Comparison of ENCODE assay signal across 8 cellular contexts in the genomic region with DNA sequence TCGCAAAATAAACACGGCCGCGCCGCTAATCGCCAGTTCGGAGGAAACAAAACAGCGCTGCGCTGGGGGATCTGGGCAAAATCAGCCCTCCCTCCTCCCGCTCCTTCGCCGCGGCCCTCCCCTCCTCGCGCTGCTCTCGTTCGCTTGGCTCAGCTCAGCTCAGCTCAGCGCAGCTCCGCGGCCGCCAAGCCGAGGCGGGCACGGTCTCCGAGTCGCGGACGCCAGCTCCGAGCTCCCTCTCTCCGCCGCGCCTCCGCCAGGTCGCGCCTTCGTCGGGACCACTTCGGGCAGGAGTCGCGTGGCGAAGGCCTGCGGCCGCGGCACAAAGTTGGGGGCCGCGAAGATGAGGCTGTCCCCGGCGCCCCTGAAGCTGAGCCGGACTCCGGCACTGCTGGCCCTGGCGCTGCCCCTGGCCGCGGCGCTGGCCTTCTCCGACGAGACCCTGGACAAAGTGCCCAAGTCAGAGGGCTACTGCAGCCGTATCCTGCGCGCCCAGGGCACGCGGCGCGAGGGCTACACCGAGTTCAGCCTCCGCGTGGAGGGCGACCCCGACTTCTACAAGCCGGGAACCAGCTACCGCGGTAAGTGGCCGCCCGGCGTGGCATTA. TPM values are rescaled to one million over a fixed set of nuclear protein-coding genes. Genes with fewer than 3 reads are reported as not detected.
DNase-seq lines count a peak whose midpoint lies in the region; ATAC-seq, FAIRE-seq and TF ChIP-seq lines count a peak whose summit lies in the region.

Gene SPON1, plus strand, starts transcription at position 162 of the 607 bp plus-strand sequence. Its CDS starts 182 bp downstream, at position 344.

- H3K27me3 ChIP-seq in ectodermal cell (ENCODE audit: control insufficient read depth, insufficient read depth, low read length, poor library complexity, severe bottlenecking) (peaks cover 64% of the 10 kb centered on the region), BE2C (peaks cover 32% of the 10 kb centered on the region)

- 0% methylated on average over 74 of the region's 74 CpGs for WGBS in ectodermal cell, 2 experiments

- ATAC-seq in stimulated activated naive CD8-positive, alpha-beta T cell treated with anti-CD3 and anti-CD28 coated beads, Interleukin-15, amount 100 ng/mL, for 72 hours: peak; percentile 78
- no peak for ATAC-seq in GM19351 (IDR thresholded peaks at IDR 0.05; ENCODE audit: unreplicated experiment)

- peak within 1 kb of the TSS; percentile 66 for H3K4me3 Mint-ChIP-seq in mesothelial cell of epicardium
- peak within 1 kb of the TSS; percentile 69 to 81 for H3K4me3 Mint-ChIP-seq in stimulated activated naive CD8-positive, alpha-beta T cell treated with anti-CD3 and anti-CD28 coated beads, Interleukin-15, amount 100 ng/mL, for 72 hours

- no peaks in the 10 kb centered on the region for H3K9me3 Mint-ChIP-seq in mesothelial cell of epicardium
- H3K9me3 Mint-ChIP-seq in stimulated activated naive CD8-positive, alpha-beta T cell treated with anti-CD3 and anti-CD28 coated beads, Interleukin-15, amount 100 ng/mL, for 72 hours: no peaks in the 10 kb centered on the region

- peaks cover 14% of the 10 kb centered on the region for H3K4me1 ChIP-seq in ectodermal cell (ENCODE audit: control insufficient read depth, insufficient read depth, low read length)
- H3K4me1 ChIP-seq in BE2C: no peaks in the 10 kb centered on the region

- TF ChIP-seq CTCF in mesothelial cell of epicardium (IDR thresholded peaks at IDR 0.05; ENCODE audit: unreplicated experiment) (no peak), BE2C (IDR thresholded peaks at IDR 0.05; ENCODE audit: low read depth, low read length) (no peak)

- H3K36me3 Mint-ChIP-seq in mesothelial cell of epicardium: no peaks in the 10 kb centered on the region

- H3K4me1 Mint-ChIP-seq in mesothelial cell of epicardium: peaks cover 23% of the 10 kb centered on the region
- peaks cover 12% of the 10 kb centered on the region for H3K4me1 Mint-ChIP-seq in stimulated activated naive CD8-positive, alpha-beta T cell treated with anti-CD3 and anti-CD28 coated beads, Interleukin-15, amount 100 ng/mL, for 72 hours

- DNase-seq in GM12891 (ENCODE audit: insufficient read length, low spot score) (peak; percentile 30), mesothelial cell of epicardium (ENCODE audit: low spot score in 2 of 2, unreplicated experiment in 2 of 2) (peak; percentile 53 to 73), BE2C (no peak), GM19239 (ENCODE audit: insufficient read length, low spot score) (no peak)
- peak; percentile 62 for DNase-seq in activated CD4-positive, alpha-beta T cell treated with anti-CD3 and anti-CD28 coated beads for 48 hours
- peak; percentile 45 to 51 for DNase-seq in stimulated activated naive CD8-positive, alpha-beta T cell treated with anti-CD3 and anti-CD28 coated beads, Interleukin-15, amount 100 ng/mL, for 72 hours

- H3K27ac Mint-ChIP-seq in mesothelial cell of epicardium: no peak within 1 kb of the TSS
- no peak within 1 kb of the TSS for H3K27ac Mint-ChIP-seq in stimulated activated naive CD8-positive, alpha-beta T cell treated with anti-CD3 and anti-CD28 coated beads, Interleukin-15, amount 100 ng/mL, for 72 hours

- H3K4me3 ChIP-seq in ectodermal cell (ENCODE audit: insufficient read depth, low read depth, low read length) (peak within 1 kb of the TSS; percentile 34), BE2C (ENCODE audit: low read depth, low read length) (no peak within 1 kb of the TSS)

- no peak for FAIRE-seq in GM12891 (lab: Jason Lieb, UNC)
- no peak for FAIRE-seq in GM19239 (lab: Jason Lieb, UNC)

- no peak within 1 kb of the TSS for H3K27ac ChIP-seq in ectodermal cell (ENCODE audit: insufficient read depth, low read depth, low read length, poor library complexity, severe bottlenecking)

- H3K36me3 ChIP-seq in ectodermal cell (ENCODE audit: control insufficient read depth, insufficient read depth, low read length) (no peaks in the 10 kb centered on the region), BE2C (no peaks in the 10 kb centered on the region)

- no peak for TF ChIP-seq POLR2A in GM12891 (IDR thresholded peaks at IDR 0.05; ENCODE audit: low read depth, low read length)

- H3K27me3 Mint-ChIP-seq in mesothelial cell of epicardium (ENCODE audit: low read depth): peaks cover 88% of the 10 kb centered on the region
- peaks cover 83% of the 10 kb centered on the region for H3K27me3 Mint-ChIP-seq in stimulated activated naive CD8-positive, alpha-beta T cell treated with anti-CD3 and anti-CD28 coated beads, Interleukin-15, amount 100 ng/mL, for 72 hours

- H3K9me3 ChIP-seq in ectodermal cell (ENCODE audit: control insufficient read depth, low read length): no peaks in the 10 kb centered on the region
- no peaks in the 10 kb centered on the region for H3K9me3 ChIP-seq in BE2C

TF ChIP-seq in GM12891, 5 proteins besides CTCF, POLR2A, EP300 and RAD21:
- TF ChIP-seq PAX5 (IDR thresholded peaks at IDR 0.05; ENCODE audit: insufficient read depth, low read length, severe bottlenecking) (no peak), POLR2AphosphoS5 (IDR thresholded peaks at IDR 0.05; ENCODE audit: low read depth, low read length) (no peak), POU2F2 (IDR thresholded peaks at IDR 0.05; ENCODE audit: low read depth, low read length) (no peak), TAF1 (IDR thresholded peaks at IDR 0.05; ENCODE audit: low read depth, low read length) (no peak), SPI1 (IDR thresholded peaks at IDR 0.05; ENCODE audit: low read depth, low read length) (no peak)

RNA-seq across cellular contexts. Expression of gene SPON1, which starts in this region (rescaled TPM):
- 0.08 TPM for polyA plus RNA-seq in GM12891 (2012; ENCODE audit: low read depth, missing spikeins)
- 29.2 TPM for polyA plus RNA-seq in ectodermal cell (2013, experiment 1 of 4)
- 37.5 TPM for polyA plus RNA-seq in ectodermal cell (2013, experiment 2 of 4)
- 34.6 TPM for polyA plus RNA-seq in ectodermal cell (2013, experiment 3 of 4)
- 34.9 TPM for polyA plus RNA-seq in ectodermal cell (2013, experiment 4 of 4)
- 25.1 to 31.9 TPM (median 30.9 TPM) in 3 replicates for total RNA-seq in mesothelial cell of epicardium
- polyA plus RNA-seq in BE2C (2012; ENCODE audit: insufficient read depth, insufficient read length, low read depth): not detected

Comparison
In these comparisons a context has a peak if more than half of its experiments do, and no peak if none do; other contexts are left out.
1. DNase-seq: peak in GM12891 (single experiment), activated CD4-positive, alpha-beta T cell treated with anti-CD3 and anti-CD28 coated beads for 48 hours (single experiment), mesothelial cell of epicardium (2 of 2) and stimulated activated naive CD8-positive, alpha-beta T cell treated with anti-CD3 and anti-CD28 coated beads, Interleukin-15, amount 100 ng/mL, for 72 hours (2 of 2); none in BE2C (single experiment) and GM19239 (single experiment).